In genomic region chr17:4485676-4486646, GRCh38 we compare ENCODE assay signal across 11 cellular contexts. TPM values are rescaled to one million over a fixed set of nuclear protein-coding genes. Genes with fewer than 3 reads are reported as not detected.
DNase-seq lines count a peak whose midpoint lies in the region; ATAC-seq and TF ChIP-seq lines count a peak whose summit lies in the region.
"Had no signal": no experiment of that assay in that cellular context is flagged by ENCODE, and none has a peak within 500 bp of the region (broad histone marks: within the 10 kb centered on the region; RNA-seq: fewer than 3 reads in every experiment).

No MANE protein-coding gene starts in this region.

- H3K9me3 Mint-ChIP-seq in CD8-positive, alpha-beta memory T cell = no peaks in the 10 kb centered on the region
- no peaks in the 10 kb centered on the region for H3K9me3 Mint-ChIP-seq in activated CD8-positive, alpha-beta T cell treated with anti-CD3 and anti-CD28 coated beads, Interleukin-2, amount 10 ng/mL, durations not matched to agents 7 days and 5 days (ENCODE audit: insufficient read depth)

- peak overlapping the region; percentile 91 to 97 (median 93) for H3K4me3 Mint-ChIP-seq in CD8-positive, alpha-beta memory T cell
- peak overlapping the region; percentile 93 for H3K4me3 Mint-ChIP-seq in activated CD8-positive, alpha-beta T cell treated with anti-CD3 and anti-CD28 coated beads, Interleukin-2, amount 10 ng/mL, durations not matched to agents 7 days and 5 days

- peak in 4 of 5 donors; percentile 24 to 63 (median 48) for DNase-seq in CD8-positive, alpha-beta memory T cell
- DNase-seq in activated CD8-positive, alpha-beta T cell treated with anti-CD3 and anti-CD28 coated beads, Interleukin-2, amount 10 ng/mL, durations not matched to agents 7 days and 5 days = peak; percentile 70
- DNase-seq in stimulated activated CD4-positive, alpha-beta T cell treated with anti-CD3 and anti-CD28 coated beads, Interleukin-4, amount 100 ng/mL, for 48 hours (ENCODE audit: low read depth in 2 of 2) = peak; percentile 37 to 45
- DNase-seq in NCI-H2196 treated with DMSO at 0.1 percent for 48 hours (lab: John Stamatoyannopoulos, UW; ENCODE audit: unreplicated experiment) (no peak), breast epithelium (ENCODE audit: low spot score in 2 of 2) (no peak), GM10248 (ENCODE audit: extremely low spot score) (no peak)
- DNase-seq: OCI-M1, thyroid gland had no signal

- no peak for TF ChIP-seq POLR2A in breast epithelium (IDR thresholded peaks at IDR 0.05)

- H3K9me3 ChIP-seq in CD8-positive, alpha-beta memory T cell (ENCODE audit: low read length) = no peaks in the 10 kb centered on the region
- H3K9me3 ChIP-seq in duodenal mucosa (ENCODE audit: control insufficient read depth in 1 of 2, low read length in 2 of 2) (no peaks in the 10 kb centered on the region), breast epithelium (no peaks in the 10 kb centered on the region)
- H3K9me3 ChIP-seq: thyroid gland had no signal

- TF ChIP-seq CTCF in breast epithelium (IDR thresholded peaks at IDR 0.05) (no peak), GM10248 (IDR thresholded peaks at IDR 0.05; ENCODE audit: control extremely low read depth, extremely low read depth, low read depth, missing control alignments) (no peak)

- H3K27me3 Mint-ChIP-seq in CD8-positive, alpha-beta memory T cell = peaks cover 0 to 2% of the 10 kb centered on the region in 2 donors
- H3K27me3 Mint-ChIP-seq in activated CD8-positive, alpha-beta T cell treated with anti-CD3 and anti-CD28 coated beads, Interleukin-2, amount 10 ng/mL, durations not matched to agents 7 days and 5 days (ENCODE audit: low read depth) = no peaks in the 10 kb centered on the region

- POLR2A ChIA-PET in CD8-positive, alpha-beta memory T cell (lab: Charles Lee) = interaction anchor here (1.4 kb wide), 1 partner anchor 13 kb away, joined by 11 read pairs; the partner anchor contains the start of gene SPNS2
- POLR2A ChIA-PET in activated CD8-positive, alpha-beta T cell treated with anti-CD3 and anti-CD28 coated beads, Interleukin-2, amount 10 ng/mL, durations not matched to agents 7 days and 5 days (lab: Charles Lee) = interaction anchor here (0.6 to 2.0 kb wide), 6 partner anchors 10 to 59 kb away, joined by 3 to 6 read pairs (median 3); no protein-coding TSS in a partner anchor
- POLR2A ChIA-PET in GM10248 (lab: Yijun Ruan, JAX) = no interaction called here

- ATAC-seq in activated CD8-positive, alpha-beta T cell treated with anti-CD3 and anti-CD28 coated beads, Interleukin-2, amount 10 ng/mL, durations not matched to agents 7 days and 5 days = peak; percentile 92
- no peak for ATAC-seq in HG03039 (IDR thresholded peaks at IDR 0.05; ENCODE audit: unreplicated experiment)

- H3K27ac Mint-ChIP-seq in CD8-positive, alpha-beta memory T cell = peak overlapping the region; percentile 75 to 98 (median 94)
- H3K27ac Mint-ChIP-seq in activated CD8-positive, alpha-beta T cell treated with anti-CD3 and anti-CD28 coated beads, Interleukin-2, amount 10 ng/mL, durations not matched to agents 7 days and 5 days = peak overlapping the region; percentile 87

- no peaks in the 10 kb centered on the region for H3K27me3 ChIP-seq in CD8-positive, alpha-beta memory T cell (ENCODE audit: insufficient read depth, low read length, poor library complexity, severe bottlenecking)
- no peaks in the 10 kb centered on the region for H3K27me3 ChIP-seq in duodenal mucosa (ENCODE audit: control insufficient read depth in 1 of 2, insufficient read depth in 2 of 2, low read length in 2 of 2)
- no peaks in the 10 kb centered on the region for H3K27me3 ChIP-seq in breast epithelium
- H3K27me3 ChIP-seq: thyroid gland had no signal

- intact Hi-C loops in breast epithelium (cut with DNase I; ENCODE audit: low total_unique reads) = no loop called here

- H3K4me1 ChIP-seq in CD8-positive, alpha-beta memory T cell (ENCODE audit: insufficient read depth, low read length) = peaks cover 39% of the 10 kb centered on the region
- H3K4me1 ChIP-seq in duodenal mucosa (ENCODE audit: control insufficient read depth in 1 of 2, insufficient read depth in 2 of 2, low read length in 2 of 2) = peaks cover 28 to 42% of the 10 kb centered on the region in 2 donors
- H3K4me1 ChIP-seq in breast epithelium = peaks cover 4 to 12% of the 10 kb centered on the region in 2 donors

- H3K4me3 ChIP-seq in CD8-positive, alpha-beta memory T cell (ENCODE audit: low read length) = peak overlapping the region; percentile 93
- H3K4me3 ChIP-seq in duodenal mucosa (ENCODE audit: low read depth in 1 of 2, low read length in 2 of 2) (peak overlapping the region; percentile 41 to 50), breast epithelium (no peak overlapping the region)
- H3K4me3 ChIP-seq: thyroid gland had no signal

- peaks cover 0 to 15% (median 0%) of the 10 kb centered on the region in 3 donors for H3K36me3 Mint-ChIP-seq in CD8-positive, alpha-beta memory T cell
- H3K36me3 Mint-ChIP-seq in activated CD8-positive, alpha-beta T cell treated with anti-CD3 and anti-CD28 coated beads, Interleukin-2, amount 10 ng/mL, durations not matched to agents 7 days and 5 days (ENCODE audit: low read depth) = peaks cover 24% of the 10 kb centered on the region

- peaks cover 39 to 63% (median 56%) of the 10 kb centered on the region in 3 donors for H3K4me1 Mint-ChIP-seq in CD8-positive, alpha-beta memory T cell
- H3K4me1 Mint-ChIP-seq in activated CD8-positive, alpha-beta T cell treated with anti-CD3 and anti-CD28 coated beads, Interleukin-2, amount 10 ng/mL, durations not matched to agents 7 days and 5 days (ENCODE audit: low read depth) = peaks cover 55% of the 10 kb centered on the region

- H3K27ac ChIP-seq in CD8-positive, alpha-beta memory T cell (ENCODE audit: low read depth, low read length) = no peak overlapping the region
- H3K27ac ChIP-seq in duodenal mucosa (ENCODE audit: low read depth, low read length) = no peak overlapping the region
- H3K27ac ChIP-seq in breast epithelium = no peak overlapping the region
- H3K27ac ChIP-seq: C4-2B, thyroid gland had no signal

- no peaks in the 10 kb centered on the region for H3K36me3 ChIP-seq in CD8-positive, alpha-beta memory T cell (ENCODE audit: insufficient read depth, low read length)
- no peaks in the 10 kb centered on the region for H3K36me3 ChIP-seq in duodenal mucosa (ENCODE audit: control insufficient read depth in 1 of 2, insufficient read depth in 2 of 2, low read length in 2 of 2)
- H3K36me3 ChIP-seq in breast epithelium = no peaks in the 10 kb centered on the region
- H3K36me3 ChIP-seq: thyroid gland had no signal

- CTCF ChIA-PET in CD8-positive, alpha-beta memory T cell (lab: Charles Lee) = interaction anchor here (1.0 to 1.7 kb wide), 4 partner anchors 11 to 65 kb away, joined by 3 to 5 read pairs (median 4); partner anchors contain the start of gene SPNS2
- CTCF ChIA-PET in activated CD8-positive, alpha-beta T cell treated with anti-CD3 and anti-CD28 coated beads, Interleukin-2, amount 10 ng/mL, durations not matched to agents 7 days and 5 days (lab: Charles Lee) = interaction anchor here (0.6 to 1.7 kb wide), 5 partner anchors 12 to 65 kb away, joined by 3 to 5 read pairs (median 3); partner anchors contain the start of gene SPNS3
- CTCF ChIA-PET in GM10248 (lab: Yijun Ruan, JAX) = no interaction called here

- H3K9ac ChIP-seq in duodenal mucosa (ENCODE audit: low read depth in 1 of 2, low read length in 2 of 2) = no peak overlapping the region

RNA-seq across cellular contexts. Expression of gene SPNS2, which starts 12.7 kb away (rescaled TPM):
- under 1 TPM; 0.49 to 0.50 TPM for total RNA-seq in CD8-positive, alpha-beta memory T cell
- polyA plus RNA-seq in CD8-positive, alpha-beta memory T cell = 0.10 TPM
- total RNA-seq in activated CD8-positive, alpha-beta T cell treated with anti-CD3 and anti-CD28 coated beads, Interleukin-2, amount 10 ng/mL, durations not matched to agents 7 days and 5 days = 1 to 10 TPM; 4.0 to 4.2 TPM
- 10 to 100 TPM in 2 of 3 donors, 1 to 10 TPM in 1; 5.3 to 14.1 (median 11.5) TPM for total RNA-seq in breast epithelium

RNA-seq across cellular contexts. Expression of gene SPNS3, which starts 52.2 kb away (rescaled TPM):
- 1 to 10 TPM; 7.3 to 7.5 TPM for total RNA-seq in CD8-positive, alpha-beta memory T cell
- polyA plus RNA-seq in CD8-positive, alpha-beta memory T cell = 10.0 TPM
- 10 to 100 TPM; 26.8 to 29.1 TPM for total RNA-seq in activated CD8-positive, alpha-beta T cell treated with anti-CD3 and anti-CD28 coated beads, Interleukin-2, amount 10 ng/mL, durations not matched to agents 7 days and 5 days
- total RNA-seq in breast epithelium = under 1 TPM in 1 of 3 donors, not detected in 2; 0.15 TPM

Comparison
In these comparisons a context has a peak if more than half of its experiments do, and no peak if none do; other contexts are left out.
1. DNase-seq: peak in CD8-positive, alpha-beta memory T cell (4 of 5), activated CD8-positive, alpha-beta T cell treated with anti-CD3 and anti-CD28 coated beads, Interleukin-2, amount 10 ng/mL, durations not matched to agents 7 days and 5 days (single experiment) and stimulated activated CD4-positive, alpha-beta T cell treated with anti-CD3 and anti-CD28 coated beads, Interleukin-4, amount 100 ng/mL, for 48 hours (2 of 2); none in NCI-H2196 treated with DMSO at 0.1 percent for 48 hours (single experiment), breast epithelium (0 of 2) and GM10248 (single experiment).
2. H3K4me3 ChIP-seq: peak in CD8-positive, alpha-beta memory T cell (single experiment) and duodenal mucosa (2 of 2); none in breast epithelium (0 of 3).
3. RNA of gene SPNS3, which starts 52.2 kb away (total RNA-seq): 26.8 to 29.1 TPM in activated CD8-positive, alpha-beta T cell treated with anti-CD3 and anti-CD28 coated beads, Interleukin-2, amount 10 ng/mL, durations not matched to agents 7 days and 5 days and 7.3 to 7.5 TPM in CD8-positive, alpha-beta memory T cell; 0.15 TPM in breast epithelium; every median in the first group is over 4 times any median in the second.